22 cellular contexts compared by ENCODE assay signal in genomic region chr7:47210283-47210854, GRCh38.
DNase-seq lines count a peak whose midpoint lies in the region; ATAC-seq, FAIRE-seq and TF ChIP-seq lines count a peak whose summit lies in the region.
"Had no signal": no experiment of that assay in that cellular context is flagged by ENCODE, and none has a peak within 500 bp of the region (broad histone marks: within the 10 kb centered on the region; RNA-seq: fewer than 3 reads in every experiment).

No MANE protein-coding gene starts in this region.

- POLR2A ChIA-PET in HepG2 (lab: Yijun Ruan, JAX) = no interaction called here

- H3K27me3 ChIP-seq in HepG2 (ENCODE audit: control insufficient read depth in 1 of 2, insufficient read depth in 2 of 2, low read length in 2 of 2) = peaks cover 0 to 6% of the 10 kb centered on the region in 2 experiments; a peak in 2 of 5 replicates
- no peaks in the 10 kb centered on the region for H3K27me3 ChIP-seq in right lobe of liver
- H3K27me3 ChIP-seq: BLaER1 had no signal

- no peaks in the 10 kb centered on the region for H3K4me1 ChIP-seq in HepG2 (ENCODE audit: insufficient read depth, low read length)
- H3K4me1 ChIP-seq in right lobe of liver = no peaks in the 10 kb centered on the region
- H3K4me1 ChIP-seq in mucosa of descending colon (ENCODE audit: low read depth) = no peaks in the 10 kb centered on the region
- H3K4me1 ChIP-seq: BLaER1 had no signal

- H3K36me3 ChIP-seq in HepG2 (replicated peaks in 1 of 2; ENCODE audit: control insufficient read depth in 1 of 2, insufficient read depth in 2 of 2, low read length in 2 of 2) (no peaks in the 10 kb centered on the region), right lobe of liver (no peaks in the 10 kb centered on the region), mucosa of descending colon (ENCODE audit: low read depth) (no peaks in the 10 kb centered on the region)
- H3K36me3 ChIP-seq: BLaER1 had no signal

- no peak for TF ChIP-seq CTCF in HepG2 (CRISPR knock-in tag; IDR thresholded peaks at IDR 0.05)
- TF ChIP-seq CTCF in right lobe of liver (IDR thresholded peaks at IDR 0.05) = no peak
- TF ChIP-seq CTCF in mucosa of descending colon (IDR thresholded peaks at IDR 0.05) = no peak
- TF ChIP-seq CTCF in type B pancreatic cell (conservative IDR thresholded peaks at IDR 0.05) = no peak

- no peak overlapping the region for H3K4me3 ChIP-seq in HepG2 (replicated peaks in 1 of 3; ENCODE audit: insufficient read depth in 1 of 3, low read depth in 2 of 3, low read length in 3 of 3)
- no peak overlapping the region for H3K4me3 ChIP-seq in right lobe of liver
- H3K4me3 ChIP-seq in mucosa of descending colon = no peak overlapping the region
- H3K4me3 ChIP-seq: BLaER1, GM23248 had no signal

- DNase-seq in HepG2 (ENCODE audit: low spot score) = no peak
- DNase-seq in right lobe of liver = no peak
- DNase-seq in mucosa of descending colon = no peak
- no peak for DNase-seq in type B pancreatic cell (ENCODE audit: extremely low spot score, unreplicated experiment)
- DNase-seq: Caco-2; CD4-positive, CD25-positive, alpha-beta regulatory T cell; CD8-positive, alpha-beta T cell; DMS153; DND-41; GM23248; H7; HCEC 1CT had no signal

- H3K36me3 Mint-ChIP-seq in type B pancreatic cell = no peaks in the 10 kb centered on the region
- H3K36me3 Mint-ChIP-seq: CD4-positive, CD25-positive, alpha-beta regulatory T cell; CD8-positive, alpha-beta T cell had no signal

- intact Hi-C loops in HepG2 (cut with micrococcal nuclease; ENCODE audit: unreplicated experiment) (no loop called here), right lobe of liver (cut with DNase I) (no loop called here), mucosa of descending colon (cut with DNase I, micrococcal nuclease) (no loop called here)

- H2AFZ ChIP-seq in HepG2 (ENCODE audit: low read length) = no peak overlapping the region
- H2AFZ ChIP-seq: GM23248 had no signal

- 20% methylated on average over 4 of the region's 4 CpGs for WGBS in HepG2 (ENCODE audit: low lambda C conversion rate)
- 73% methylated on average over 4 of the region's 4 CpGs for WGBS in right lobe of liver (ENCODE audit: insufficient coverage, low coverage, low lambda C conversion rate, missing lambda C conversion rate)

- H3K9me3 Mint-ChIP-seq in type B pancreatic cell = peaks cover 7% of the 10 kb centered on the region

- in situ Hi-C loops in HepG2 (cut with HindIII; ENCODE audit: extremely low pct_ligation_motif_present, low pct_unique_long_range_greater_than_20kb) = no loop called here

- no peak overlapping the region for H3K9ac ChIP-seq in HepG2 (ENCODE audit: insufficient read depth, low read depth, low read length)
- H3K9ac ChIP-seq: BLaER1, GM23248 had no signal

- no peaks in the 10 kb centered on the region for H3K27me3 Mint-ChIP-seq in type B pancreatic cell

- ATAC-seq in HepG2 (no peak), right lobe of liver (no peak), mucosa of descending colon (peak; percentile 52), GM21447 (IDR thresholded peaks at IDR 0.05; ENCODE audit: unreplicated experiment) (no peak), HG03520 (IDR thresholded peaks at IDR 0.05; ENCODE audit: unreplicated experiment) (no peak)
- ATAC-seq: CD8-positive, alpha-beta T cell had no signal

- peaks cover 4% of the 10 kb centered on the region for H3K4me1 Mint-ChIP-seq in type B pancreatic cell (ENCODE audit: unreplicated experiment)
- H3K4me1 Mint-ChIP-seq: B cell; CD4-positive, CD25-positive, alpha-beta regulatory T cell had no signal

- no peak overlapping the region for H3K4me2 ChIP-seq in HepG2 (ENCODE audit: low read depth, low read length)
- H3K4me2 ChIP-seq: BLaER1 had no signal

- no peak for FAIRE-seq in HepG2 (lab: Jason Lieb, UNC)
- FAIRE-seq: A204.1, G401.6, GM12892, H1 had no signal

- TF ChIP-seq RAD21 in HepG2 (CRISPR knock-in tag; IDR thresholded peaks at IDR 0.05) = no peak

- H3K4me3 Mint-ChIP-seq in type B pancreatic cell = peak overlapping the region; percentile 26
- H3K4me3 Mint-ChIP-seq: B cell; CD4-positive, CD25-positive, alpha-beta regulatory T cell; CD8-positive, alpha-beta T cell had no signal

- H3K9me3 ChIP-seq in HepG2 (ENCODE audit: low read length) = no peaks in the 10 kb centered on the region
- no peaks in the 10 kb centered on the region for H3K9me3 ChIP-seq in right lobe of liver
- H3K9me3 ChIP-seq in mucosa of descending colon = no peaks in the 10 kb centered on the region
- H3K9me3 ChIP-seq: Caco-2 had no signal

- TF ChIP-seq POLR2A in HepG2 (IDR thresholded peaks at IDR 0.05; ENCODE audit: insufficient read depth in 1 of 2, low read depth in 2 of 2, low read length in 2 of 2) (no peak), right lobe of liver (IDR thresholded peaks at IDR 0.05) (no peak)

- no peak overlapping the region for H3K27ac Mint-ChIP-seq in type B pancreatic cell
- H3K27ac Mint-ChIP-seq: B cell; CD4-positive, CD25-positive, alpha-beta regulatory T cell; CD8-positive, alpha-beta T cell had no signal

- H3K27ac ChIP-seq in HepG2 (ENCODE audit: extremely low read length, insufficient read depth, low read length) (no peak overlapping the region), right lobe of liver (no peak overlapping the region)
- H3K27ac ChIP-seq: 22Rv1, BLaER1, C4-2B, GM23248 had no signal

- no peaks in the 10 kb centered on the region for H3K79me2 ChIP-seq in HepG2 (ENCODE audit: insufficient read depth, low read length)

- BruUV-seq in HepG2 (replicated peaks; lab: Mats Ljungman, UMichigan) = no TSS peak

- no peak for TF ChIP-seq EP300 in HepG2 (IDR thresholded peaks at IDR 0.05; ENCODE audit: low read depth in 2 of 2, low read length in 2 of 2)
- no peak for TF ChIP-seq EP300 in HepG2 (CRISPR knock-in tag; IDR thresholded peaks at IDR 0.05; ENCODE audit: borderline replicate concordance)

- no peaks in the 10 kb centered on the region for H4K20me1 ChIP-seq in HepG2 (ENCODE audit: insufficient read depth, low read length)
- H4K20me1 ChIP-seq: BLaER1 had no signal

- CTCF ChIA-PET in HepG2 (lab: Yijun Ruan, JAX; ENCODE audit: low intra/inter-chr PET ratio, low total read pairs) = no interaction called here

TF ChIP-seq in HepG2, 621 proteins besides CTCF, POLR2A, EP300 and RAD21:
- TF ChIP-seq KDM1A (CRISPR knock-in tag; IDR thresholded peaks at IDR 0.05) (no peak), RBAK (CRISPR knock-in tag; IDR thresholded peaks at IDR 0.05) (peak; percentile 63; the same call in 1 of the 2 replicates)
